ENCODE assay signal across 24 cellular contexts in the genomic region with DNA sequence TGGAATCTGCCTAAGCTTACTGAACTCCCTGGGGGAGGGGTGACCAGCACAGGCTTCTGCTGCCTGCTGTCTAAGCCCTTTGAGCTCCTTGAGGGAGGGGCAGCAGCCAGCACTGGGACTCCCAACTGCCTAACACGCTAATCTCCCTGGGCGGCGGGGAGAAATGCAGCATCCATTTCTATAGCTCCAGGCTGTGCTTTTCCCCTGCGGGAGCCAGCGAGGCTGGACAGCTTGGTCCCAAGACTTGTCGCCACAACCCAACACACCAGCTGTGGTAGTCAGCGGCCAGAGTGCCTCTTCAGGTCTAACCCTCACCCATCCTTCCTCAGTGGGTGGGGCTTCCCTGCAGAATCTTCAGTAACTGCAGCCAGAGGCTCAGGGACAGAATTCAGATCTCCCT.
"Had no signal": no experiment of that assay in that cellular context is flagged by ENCODE, and none has a peak within 500 bp of the region (broad histone marks: within the 10 kb centered on the region; RNA-seq: fewer than 3 reads in every experiment).

No MANE protein-coding gene starts in this region.

- DNase-seq: effector memory CD8-positive, alpha-beta T cell; immature natural killer cell; left cardiac atrium; left ventricle myocardium inferior; lower lobe of right lung; natural killer cell; occipital lobe; stimulated activated CD4-positive, alpha-beta T cell treated with anti-CD3 and anti-CD28 coated beads, Interleukin-2, amount 100 ng/mL, for 48 hours; stimulated activated naive CD8-positive, alpha-beta T cell treated with anti-CD3 and anti-CD28 coated beads, Interleukin-15, Interleukin-2, amounts not matched to agents 100 U/mL and 50 U/mL, for 24 hours; thyroid gland had no signal

- H3K36me3 ChIP-seq: esophagus muscularis mucosa, gastroesophageal sphincter, left ventricle myocardium inferior, suprapubic skin, thyroid gland had no signal

- H3K4me1 Mint-ChIP-seq: immature natural killer cell; memory B cell; mesothelial cell of epicardium; natural killer cell; neural crest cell; stimulated activated effector memory CD8-positive, alpha-beta T cell treated with anti-CD3 and anti-CD28 coated beads, Interleukin-12 subunit alpha, Interleukin-12 subunit beta, amount 100 ng/mL, for 72 hours had no signal

- H3K27me3 Mint-ChIP-seq: type B pancreatic cell had no signal

- H3K27me3 ChIP-seq: esophagus muscularis mucosa, gastroesophageal sphincter, suprapubic skin, thyroid gland had no signal

- H3K4me1 ChIP-seq: esophagus muscularis mucosa, gastroesophageal sphincter, left ventricle myocardium inferior, lower lobe of right lung, suprapubic skin, thyroid gland had no signal

- FAIRE-seq: colon, keratinocyte, urothelium cell line had no signal

- H3K27ac Mint-ChIP-seq: dendritic cell treated with granulocyte-macrophage colony-stimulating factor and Interleukin-4, amounts not matched to agents 40 ng/mL and 50 ng/mL, for 4 days; effector memory CD8-positive, alpha-beta T cell; immature natural killer cell; memory B cell; mesothelial cell of epicardium; natural killer cell; stimulated activated effector memory CD8-positive, alpha-beta T cell treated with anti-CD3 and anti-CD28 coated beads, Interleukin-12 subunit alpha, Interleukin-12 subunit beta, amount 100 ng/mL, for 72 hours; type B pancreatic cell had no signal

- H3K9me3 Mint-ChIP-seq: effector memory CD8-positive, alpha-beta T cell; type B pancreatic cell had no signal

- H3K4me3 Mint-ChIP-seq: dendritic cell treated with granulocyte-macrophage colony-stimulating factor and Interleukin-4, amounts not matched to agents 40 ng/mL and 50 ng/mL, for 4 days; effector memory CD8-positive, alpha-beta T cell; immature natural killer cell; memory B cell; mesothelial cell of epicardium; natural killer cell; neural crest cell; stimulated activated effector memory CD8-positive, alpha-beta T cell treated with anti-CD3 and anti-CD28 coated beads, Interleukin-12 subunit alpha, Interleukin-12 subunit beta, amount 100 ng/mL, for 72 hours; type B pancreatic cell had no signal

- ATAC-seq: effector memory CD8-positive, alpha-beta T cell; gastroesophageal sphincter; left cardiac atrium; lower lobe of right lung; natural killer cell; sciatic nerve; stimulated activated effector memory CD8-positive, alpha-beta T cell treated with anti-CD3 and anti-CD28 coated beads, Interleukin-12 subunit alpha, Interleukin-12 subunit beta, amount 100 ng/mL, for 72 hours; stimulated activated naive CD8-positive, alpha-beta T cell treated with anti-CD3 and anti-CD28 coated beads, Interleukin-15, Interleukin-2, amounts not matched to agents 100 U/mL and 50 U/mL, for 24 hours had no signal

- H3K9me3 ChIP-seq: esophagus muscularis mucosa, gastroesophageal sphincter, lower lobe of right lung, suprapubic skin, thyroid gland had no signal

- H3K36me3 Mint-ChIP-seq: immature natural killer cell; memory B cell; mesothelial cell of epicardium; stimulated activated effector memory CD8-positive, alpha-beta T cell treated with anti-CD3 and anti-CD28 coated beads, Interleukin-12 subunit alpha, Interleukin-12 subunit beta, amount 100 ng/mL, for 72 hours; type B pancreatic cell had no signal

- H3K27ac ChIP-seq: epithelial cell of prostate, esophagus muscularis mucosa, gastroesophageal sphincter, left ventricle myocardium inferior, lower lobe of right lung, suprapubic skin, thyroid gland had no signal

- H3K4me3 ChIP-seq: esophagus muscularis mucosa, gastroesophageal sphincter, left ventricle myocardium inferior, lower lobe of right lung, suprapubic skin, thyroid gland had no signal
